Comparison of ENCODE assay signal across 15 cellular contexts in genomic region chr1:184930645-184931044, GRCh38. TPM values are rescaled to one million over a fixed set of nuclear protein-coding genes. Genes with fewer than 3 reads are reported as not detected.
DNase-seq lines count a peak whose midpoint lies in the region; ATAC-seq, FAIRE-seq and TF ChIP-seq lines count a peak whose summit lies in the region.
"Had no signal": no experiment of that assay in that cellular context is flagged by ENCODE, and none has a peak within 500 bp of the region (broad histone marks: within the 10 kb centered on the region; RNA-seq: fewer than 3 reads in every experiment).

No MANE protein-coding gene starts in this region.

- POLR2A ChIA-PET in K562 (lab: Yijun Ruan, JAX), result interaction anchor here (1.7 kb wide), 1 partner anchor 13 kb away, joined by 7 read pairs; no protein-coding TSS in a partner anchor

- CTCF ChIA-PET in K562 (lab: Yijun Ruan, JAX; ENCODE audit: low intra/inter-chr PET ratio), result no interaction called here

- DNase-seq in Daoy (ENCODE audit: low read depth) (peak; percentile 39), NCI-H748 (lab: John Stamatoyannopoulos, UW; ENCODE audit: unreplicated experiment) (peak; percentile 73), K562 (ENCODE audit: extremely low read depth in 1 of 4, low spot score in 3 of 4) (no peak), GM19239 (ENCODE audit: insufficient read length, low spot score) (no peak), progenitor cell of endocrine pancreas (ENCODE audit: low spot score, unreplicated experiment) (no peak), COLO668 (lab: John Stamatoyannopoulos, UW; ENCODE audit: unreplicated experiment) (no peak)
- DNase-seq: anterior cingulate cortex; heart left ventricle; naive B cell; NK-92 treated with Interleukin-12 subunit alpha and Interleukin-12 subunit beta, amount 100 ng/mL, for 24 hours; WERI-Rb-1 had no signal

- no peak for TF ChIP-seq POLR2A in K562 (conservative IDR thresholded peaks at IDR 0.05)

- 0 out of 2 replicates have a peak, but pooled peaks cover 9% of the 10 kb centered on the region for H4K20me1 ChIP-seq in K562 (replicated peaks; ENCODE audit: control insufficient read depth, insufficient read depth, low read length)

- H3K4me1 ChIP-seq in K562 (replicated peaks in 1 of 2; ENCODE audit: control insufficient read depth in 2 of 2, insufficient read depth in 2 of 2, low read length in 2 of 2), result peaks cover 0 to 10% of the 10 kb centered on the region in 2 experiments; a peak in 2 of 5 replicates

- peaks cover 5% of the 10 kb centered on the region for H3K36me3 Mint-ChIP-seq in progenitor cell of endocrine pancreas (ENCODE audit: insufficient read depth)

- H3K9ac ChIP-seq in K562 (ENCODE audit: insufficient read depth in 1 of 2, low read depth in 2 of 2, low read length in 2 of 2), result no peak overlapping the region

- no peaks in the 10 kb centered on the region for H3K36me3 ChIP-seq in K562 (ENCODE audit: control insufficient read depth, insufficient read depth, low read length)
- H3K36me3 ChIP-seq: WERI-Rb-1 had no signal

- H3K4me2 ChIP-seq in K562 (ENCODE audit: insufficient read depth, low read length), result no peak overlapping the region

- H3K27ac ChIP-seq in 22Rv1 (peak overlapping the region; percentile 48), K562 (ENCODE audit: extremely low read depth, low read depth, low read length) (no peak overlapping the region)
- H3K27ac ChIP-seq: coronary artery, WERI-Rb-1 had no signal

- intact Hi-C loops in K562 (cut with micrococcal nuclease), result loop anchor here (5.0 kb wide), 1 partner anchor 123 kb away; no protein-coding TSS in a partner anchor

- no peak overlapping the region for H3K4me3 ChIP-seq in K562
- H3K4me3 ChIP-seq: coronary artery, heart left ventricle had no signal

- H3K9me3 Mint-ChIP-seq in progenitor cell of endocrine pancreas (ENCODE audit: low read depth), result peaks cover 15% of the 10 kb centered on the region

- ATAC-seq in K562, result peak; percentile 38
- ATAC-seq in HG03097 (IDR thresholded peaks at IDR 0.05; ENCODE audit: low FRiP score, unreplicated experiment), result no peak

- no peaks in the 10 kb centered on the region for H3K9me1 ChIP-seq in K562 (ENCODE audit: control insufficient read depth, insufficient read depth, low read length)

- no TSS peak for BruUV-seq in K562 (replicated peaks; lab: Mats Ljungman, UMichigan)

- in situ Hi-C loops in K562 (cut with MboI), result no loop called here

- peaks cover 8% of the 10 kb centered on the region for H3K4me1 Mint-ChIP-seq in progenitor cell of endocrine pancreas (ENCODE audit: low read depth)
- H3K4me1 Mint-ChIP-seq: naive B cell had no signal

- FAIRE-seq in K562 (lab: Jason Lieb, UNC), result no peak
- no peak for FAIRE-seq in GM19239 (lab: Jason Lieb, UNC)
- FAIRE-seq: GM12891 had no signal

- no peak overlapping the region for H3K4me3 Mint-ChIP-seq in progenitor cell of endocrine pancreas (ENCODE audit: low read depth)
- H3K4me3 Mint-ChIP-seq: naive B cell had no signal

- no peak overlapping the region for H3K27ac Mint-ChIP-seq in progenitor cell of endocrine pancreas
- H3K27ac Mint-ChIP-seq: naive B cell had no signal

- H3K27me3 ChIP-seq in K562 (ENCODE audit: control insufficient read depth in 2 of 2, insufficient read depth in 2 of 2, low read length in 2 of 2), result no peaks in the 10 kb centered on the region
- H3K27me3 ChIP-seq: heart left ventricle had no signal

- no peak for TF ChIP-seq EP300 in K562 (IDR thresholded peaks at IDR 0.05; ENCODE audit: low read length)

- TF ChIP-seq CTCF in 22Rv1 (IDR thresholded peaks at IDR 0.05) (no peak), K562 (IDR thresholded peaks at IDR 0.05 in 2 of 3, conservative IDR thresholded peaks at IDR 0.05 in 1 of 3; ENCODE audit: insufficient read depth in 2 of 3, low read depth in 1 of 3, low read length in 3 of 3) (no peak), progenitor cell of endocrine pancreas (IDR thresholded peaks at IDR 0.05; ENCODE audit: unreplicated experiment) (no peak)

- TF ChIP-seq RAD21 in K562 (CRISPR knock-in tag; conservative IDR thresholded peaks at IDR 0.05 in 1 of 2, IDR thresholded peaks at IDR 0.05 in 1 of 2), result no peak

- H3K9me3 ChIP-seq in K562 (replicated peaks; ENCODE audit: control insufficient read depth, insufficient read depth, low read depth, low read length), result no peaks in the 10 kb centered on the region

- 27% methylated on average over 3 of the region's 3 CpGs for WGBS in K562 (ENCODE audit: insufficient coverage, low coverage, missing lambda C conversion rate)

- H3K79me2 ChIP-seq in K562 (ENCODE audit: control insufficient read depth, insufficient read depth, low read length), result no peaks in the 10 kb centered on the region; the same call in 2 of the 3 replicates

- no peak overlapping the region for H2AFZ ChIP-seq in K562 (ENCODE audit: low read depth, low read length)

- no peaks in the 10 kb centered on the region for H3K27me3 Mint-ChIP-seq in progenitor cell of endocrine pancreas
- H3K27me3 Mint-ChIP-seq: naive B cell had no signal

TF ChIP-seq in K562, 482 proteins besides CTCF, POLR2A, EP300 and RAD21 (continues in another document):
- TF ChIP-seq ZKSCAN3 (CRISPR knock-in tag; IDR thresholded peaks at IDR 0.05) (no peak), TBP (optimal IDR thresholded peaks at IDR 0.05; ENCODE audit: low read depth, low read length) (no peak), JUND (IDR thresholded peaks at IDR 0.05; ENCODE audit: borderline replicate concordance, low read depth, low read length) (0 out of 2 replicates have a peak, but pooled peaks have one; percentile 13), JUND (tag; IDR thresholded peaks at IDR 0.05; ENCODE audit: borderline replicate concordance, low read depth, low read length) (no peak), PML (IDR thresholded peaks at IDR 0.05; ENCODE audit: low read length) (no peak), ESRRA (IDR thresholded peaks at IDR 0.05; ENCODE audit: borderline replicate concordance, low read depth) (peak; percentile 81; the same call in 1 of the 2 replicates), ETS1 (conservative IDR thresholded peaks at IDR 0.05; ENCODE audit: control insufficient read depth, low read depth, low read length) (no peak), NR2F6 (CRISPR knock-in tag; IDR thresholded peaks at IDR 0.05) (no peak), MLX (CRISPR knock-in tag; conservative IDR thresholded peaks at IDR 0.05) (no peak), RCOR1 (IDR thresholded peaks at IDR 0.05; ENCODE audit: borderline replicate concordance in 1 of 2, low read depth in 2 of 2, low read length in 2 of 2) (0 out of 4 replicates have a peak, but pooled peaks of 1 of the 2 experiments have one; percentile 17), HDAC3 (IDR thresholded peaks at IDR 0.05; ENCODE audit: borderline replicate concordance, partially characterized antibody) (peak; percentile 2)
- TF ChIP-seq, protein P1, sequence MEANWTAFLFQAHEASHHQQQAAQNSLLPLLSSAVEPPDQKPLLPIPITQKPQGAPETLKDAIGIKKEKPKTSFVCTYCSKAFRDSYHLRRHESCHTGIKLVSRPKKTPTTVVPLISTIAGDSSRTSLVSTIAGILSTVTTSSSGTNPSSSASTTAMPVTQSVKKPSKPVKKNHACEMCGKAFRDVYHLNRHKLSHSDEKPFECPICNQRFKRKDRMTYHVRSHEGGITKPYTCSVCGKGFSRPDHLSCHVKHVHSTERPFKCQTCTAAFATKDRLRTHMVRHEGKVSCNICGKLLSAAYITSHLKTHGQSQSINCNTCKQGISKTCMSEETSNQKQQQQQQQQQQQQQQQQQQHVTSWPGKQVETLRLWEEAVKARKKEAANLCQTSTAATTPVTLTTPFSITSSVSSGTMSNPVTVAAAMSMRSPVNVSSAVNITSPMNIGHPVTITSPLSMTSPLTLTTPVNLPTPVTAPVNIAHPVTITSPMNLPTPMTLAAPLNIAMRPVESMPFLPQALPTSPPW (CRISPR knock-in tag; IDR thresholded peaks at IDR 0.05), result 0 out of 2 replicates have a peak, but pooled peaks have one; percentile 26

RNA-seq across cellular contexts. Expression of gene NIBAN1, which starts 43.7 kb away (rescaled TPM):
- 15.4 and 17.4 TPM in 2 replicates for total RNA-seq in Daoy (2014; rRNA removed; shearing (Covaris generic))
- 5.4 and 20.3 TPM in 2 replicates for total RNA-seq in K562 (2011; cell fraction: chromatin; rRNA removed; ENCODE audit: low replicate concordance)
- 3.2 and 5.7 TPM in 2 replicates for total RNA-seq in K562 (2011; cell fraction: nucleolus; rRNA removed)
- 10.4 and 16.7 TPM in 2 replicates for total RNA-seq in K562 (2011; cell fraction: nucleoplasm; rRNA removed)
- total RNA-seq in K562 (2014; rRNA removed) (16.2 and 17.8 TPM in 2 replicates), K562 (2014; rRNA removed; fragmentation: Illumina TruSeq; extraction: Trizol) (19.8 and 25.5 TPM in 2 replicates), K562 (2015; rRNA removed; fragmentation: Illumina TruSeq; extraction: Trizol) (15.3 and 15.9 TPM in 2 replicates), K562 (2021) (20.4 and 26.6 TPM in 2 replicates), progenitor cell of endocrine pancreas (11.0 TPM in 2 replicates)
- polyA plus RNA-seq in K562 (2011; rRNA removed) (1.5 and 2.6 TPM in 2 replicates), K562 (2014; fragmentation: Illumina TruSeq; extraction: Trizol) (19.3 and 20.3 TPM in 2 replicates), K562 (2014; fragmentation: Nextera tagmentation; extraction: Ambion mirVana) (1 to 10 TPM; 3.5 TPM), K562 (2014; rRNA removed) (12.4 and 16.2 TPM in 2 replicates)
- polyA plus RNA-seq in K562 (2011; cell fraction: cytosol; rRNA removed), result 0.73 and 1.7 TPM in 2 replicates
- polyA plus RNA-seq in K562 (2011; cell fraction: nucleus; rRNA removed), result 2.3 and 4.7 TPM in 2 replicates
- 12.0 and 48.0 TPM in 2 replicates for polyA plus RNA-seq in K562 (2012)
- 2.2 and 5.9 TPM in 2 replicates for polyA minus RNA-seq in K562 (2011; rRNA and poly(A)+ RNA removed)
- 1.3 and 2.1 TPM in 2 replicates for polyA minus RNA-seq in K562 (2011; cell fraction: cytosol; rRNA and poly(A)+ RNA removed)
- polyA minus RNA-seq in K562 (2011; cell fraction: nucleus; rRNA and poly(A)+ RNA removed), result 2.3 and 8.1 TPM in 2 replicates

Comparison
In these comparisons a context has a peak if more than half of its experiments do, and no peak if none do; other contexts are left out.
1. DNase-seq: peak in Daoy (single experiment) and NCI-H748 (single experiment); none in K562 (0 of 4), GM19239 (single experiment), progenitor cell of endocrine pancreas (single experiment) and COLO668 (single experiment).